20 cellular contexts compared by ENCODE assay signal in the genomic region with DNA sequence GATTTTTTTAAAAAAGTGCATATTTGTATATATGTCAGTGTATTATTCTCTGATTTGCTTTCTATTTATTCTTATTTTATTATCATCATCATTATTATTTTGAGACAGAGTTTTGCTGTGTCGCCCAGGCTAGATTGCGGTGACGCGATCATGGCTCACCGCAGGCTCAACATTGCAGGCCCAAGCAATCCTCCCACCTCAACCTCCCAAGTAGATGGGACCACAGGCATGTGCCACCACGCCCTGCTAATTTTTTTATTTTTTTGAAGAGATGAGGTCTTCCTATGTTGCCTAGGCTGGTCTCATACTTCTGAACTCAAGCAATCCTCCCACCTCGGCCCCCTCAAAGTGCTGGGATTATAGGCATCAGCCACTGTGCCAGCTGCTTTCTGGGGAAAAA.
"Had no signal": no experiment of that assay in that cellular context is flagged by ENCODE, and none has a peak within 500 bp of the region (broad histone marks: within the 10 kb centered on the region; RNA-seq: fewer than 3 reads in every experiment).

No MANE protein-coding gene starts in this region.

- H3K27ac ChIP-seq: brain microvascular endothelial cell, gastrocnemius medialis, neutrophil, right lobe of liver, testis had no signal

- H3K4me3 ChIP-seq: gastrocnemius medialis, right lobe of liver, testis had no signal

- DNase-seq: activated B cell treated with CpG ODN at 0.5 μM for 24 hours; activated CD4-positive, alpha-beta T cell treated with anti-CD3 and anti-CD28 coated beads, Interleukin-2, amount 50 U/mL, for 1 hour; activated CD8-positive, alpha-beta T cell treated with anti-CD3 and anti-CD28 coated beads for 36 hours; activated gamma-delta T cell treated with Interleukin-2 at 50 U/mL for 16 hours; activated naive CD4-positive, alpha-beta T cell treated with anti-CD3 and anti-CD28 coated beads, Interleukin-2, amount 50 U/mL, for 16 hours; activated T-cell treated with anti-CD3 and anti-CD28 coated beads, Interleukin-2, amount 50 U/mL, for 4 hours; amniotic stem cell; brain microvascular endothelial cell; dermis blood vessel endothelial cell; effector CD4-positive, alpha-beta T cell; gastrocnemius medialis; glutamatergic neuron; left ventricle myocardium superior; right lobe of liver; stimulated activated CD4-positive, alpha-beta T cell treated with anti-CD3 and anti-CD28 coated beads, Interleukin-4, amount 100 ng/mL, for 1 hour; stimulated activated naive CD8-positive, alpha-beta T cell treated with anti-CD3 and anti-CD28 coated beads, Interleukin-15, Interleukin-2, amounts not matched to agents 100 U/mL and 50 U/mL, for 24 hours; T-helper 17 cell; testis; trophoblast cell had no signal
